Comparison of ENCODE assay signal across 8 cellular contexts in the genomic region with DNA sequence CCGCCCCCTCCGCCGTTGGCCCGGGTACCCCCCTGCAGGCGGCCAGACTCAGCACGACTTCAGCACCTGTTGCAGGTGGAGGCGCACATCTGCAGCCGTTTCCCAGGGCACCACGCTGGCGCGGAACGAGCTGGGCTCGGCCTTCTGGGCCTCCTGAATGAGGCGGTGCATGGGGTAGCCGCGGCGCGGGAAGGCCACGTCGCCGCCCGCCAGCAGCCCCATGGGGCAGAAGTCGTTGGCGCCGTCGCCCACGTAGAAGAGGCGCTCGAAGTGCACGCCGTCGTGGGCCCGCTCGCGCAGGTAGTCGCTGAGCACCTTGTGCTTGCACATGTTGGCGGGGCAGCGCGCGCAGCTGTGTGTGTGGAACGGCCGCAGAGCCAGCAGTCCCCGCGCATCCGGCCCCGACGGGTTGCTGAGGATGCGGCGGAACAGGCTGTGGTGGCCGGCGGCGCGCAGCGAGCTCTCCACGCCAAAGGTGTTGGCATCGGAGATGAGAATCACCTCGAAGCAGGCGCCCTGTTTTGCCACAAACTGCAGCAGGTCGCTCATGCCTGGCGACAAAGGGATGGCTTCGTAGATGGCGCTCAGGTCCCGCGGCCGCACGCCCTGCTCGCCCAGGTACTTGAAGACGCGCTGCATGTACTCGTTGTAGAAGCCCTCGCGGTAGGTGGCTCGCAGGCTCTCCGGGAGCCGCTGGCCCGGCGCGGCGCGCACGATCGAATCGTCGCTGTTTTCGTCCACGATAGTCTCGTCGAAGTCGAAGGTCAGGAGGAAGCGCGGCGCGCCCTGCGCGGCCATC. TPM values are rescaled to one million over a fixed set of nuclear protein-coding genes. Genes with fewer than 3 reads are reported as not detected.
DNase-seq lines count a peak whose midpoint lies in the region; ATAC-seq and TF ChIP-seq lines count a peak whose summit lies in the region.

No MANE protein-coding gene starts in this region.

- H3K4me1 ChIP-seq in iPS-15b (ENCODE audit: control insufficient read depth, insufficient read depth, low read length): peaks cover 4% of the 10 kb centered on the region
- H3K4me1 ChIP-seq in A673 (ENCODE audit: insufficient read depth, low read length, poor library complexity, severe bottlenecking): peaks cover 19% of the 10 kb centered on the region

- no peak overlapping the region for H3K9ac ChIP-seq in iPS-15b (ENCODE audit: low read depth, low read length)

- intact Hi-C loops in Right ventricle myocardium inferior (cut with DNase I): no loop called here
- intact Hi-C loops in cardiac septum (cut with DNase I): loop anchor here (5.0 kb wide), 1 partner anchor 42 kb away; no protein-coding TSS in a partner anchor
- intact Hi-C loops in A673 (cut with micrococcal nuclease; ENCODE audit: unreplicated experiment): loop anchor here (10.0 kb wide), 1 partner anchor 550 kb away; no protein-coding TSS in a partner anchor

- no TSS peak for BruUV-seq in A673 (replicated peaks; lab: Mats Ljungman, UMichigan)

- peak; percentile 80 for DNase-seq in Right ventricle myocardium inferior (ENCODE audit: missing footprints)
- no peak for DNase-seq in cardiac septum (ENCODE audit: low spot score)
- DNase-seq in activated T-helper 1 cell treated with Interleukin-2 at 50 U/mL for 16 hours (ENCODE audit: low read depth): peak; percentile 33
- no peak for DNase-seq in Kasumi-1 (lab: John Stamatoyannopoulos, UW)
- DNase-seq in A673 (ENCODE audit: low spot score): no peak

- H3K4me1 Mint-ChIP-seq in stimulated activated memory B cell treated with anti-CD40 and anti-IgM and Interleukin-4, amounts not matched to agents 10 μg/mL and 1 μg/mL and 100 μg/mL, for 72 hours: peaks cover 53% of the 10 kb centered on the region

- POLR2A ChIA-PET in A673 (lab: Charles Lee; ENCODE audit: low non-redundant PET): no interaction called here

- H3K27ac ChIP-seq in A673 (ENCODE audit: low read depth, low read length, poor library complexity, severe bottlenecking): no peak overlapping the region

- H3K27me3 ChIP-seq in iPS-15b (ENCODE audit: control insufficient read depth, insufficient read depth, low read length): peaks cover 65% of the 10 kb centered on the region
- H3K27me3 ChIP-seq in A673 (replicated peaks; ENCODE audit: insufficient read depth, low read depth, low read length, poor library complexity): no peaks in the 10 kb centered on the region

- H3K27ac Mint-ChIP-seq in stimulated activated memory B cell treated with anti-CD40 and anti-IgM and Interleukin-4, amounts not matched to agents 10 μg/mL and 1 μg/mL and 100 μg/mL, for 72 hours: no peak overlapping the region

- H3K4me3 ChIP-seq in iPS-15b (ENCODE audit: low read depth, low read length) (peak overlapping the region; percentile 49), A673 (ENCODE audit: low read depth, low read length, poor library complexity, severe bottlenecking) (no peak overlapping the region)

- H3K9me3 ChIP-seq in iPS-15b (ENCODE audit: control insufficient read depth, insufficient read depth, low read length) (no peaks in the 10 kb centered on the region), A673 (ENCODE audit: low read depth, low read length, poor library complexity, severe bottlenecking) (no peaks in the 10 kb centered on the region)

- H3K36me3 ChIP-seq in iPS-15b (ENCODE audit: control insufficient read depth, insufficient read depth, low read length) (no peaks in the 10 kb centered on the region), A673 (ENCODE audit: insufficient read depth, low read length, poor library complexity, severe bottlenecking) (peaks cover 35% of the 10 kb centered on the region)

- no peak for ATAC-seq in Right ventricle myocardium inferior
- peak; percentile 44 for ATAC-seq in stimulated activated memory B cell treated with anti-CD40 and anti-IgM and Interleukin-4, amounts not matched to agents 10 μg/mL and 1 μg/mL and 100 μg/mL, for 72 hours
- no peak for ATAC-seq in GM21576 (IDR thresholded peaks at IDR 0.05; ENCODE audit: unreplicated experiment)

- peak overlapping the region; percentile 66 for H3K4me3 Mint-ChIP-seq in stimulated activated memory B cell treated with anti-CD40 and anti-IgM and Interleukin-4, amounts not matched to agents 10 μg/mL and 1 μg/mL and 100 μg/mL, for 72 hours

- H3K36me3 Mint-ChIP-seq in stimulated activated memory B cell treated with anti-CD40 and anti-IgM and Interleukin-4, amounts not matched to agents 10 μg/mL and 1 μg/mL and 100 μg/mL, for 72 hours: peaks cover 22% of the 10 kb centered on the region

- TF ChIP-seq CTCF in A673 (conservative IDR thresholded peaks at IDR 0.05; ENCODE audit: low read depth, low read length): no peak

- peaks cover 4% of the 10 kb centered on the region for H3K27me3 Mint-ChIP-seq in stimulated activated memory B cell treated with anti-CD40 and anti-IgM and Interleukin-4, amounts not matched to agents 10 μg/mL and 1 μg/mL and 100 μg/mL, for 72 hours

- no peaks in the 10 kb centered on the region for H3K9me3 Mint-ChIP-seq in stimulated activated memory B cell treated with anti-CD40 and anti-IgM and Interleukin-4, amounts not matched to agents 10 μg/mL and 1 μg/mL and 100 μg/mL, for 72 hours

- CTCF ChIA-PET in A673 (lab: Charles Lee): no interaction called here

RNA-seq across cellular contexts. Expression of gene PHOSPHO1, which starts 6.2 kb away (rescaled TPM):
- total RNA-seq in Right ventricle myocardium inferior (0.78 TPM), cardiac septum (3.8 TPM), A673 (2021) (88.6 and 98.3 TPM in 2 replicates)

RNA-seq across cellular contexts. Expression of gene ABI3, which starts 13.9 kb away (rescaled TPM):
- 6.3 TPM for total RNA-seq in Right ventricle myocardium inferior
- total RNA-seq in cardiac septum: 6.0 TPM
- total RNA-seq in A673 (2021): 9.7 and 13.0 TPM in 2 replicates

RNA-seq across cellular contexts. Expression of gene GNGT2, which starts 14.0 kb away (rescaled TPM):
- total RNA-seq in Right ventricle myocardium inferior (2.5 TPM), cardiac septum (1.2 TPM), A673 (2021) (9.2 and 9.6 TPM in 2 replicates)

Comparison
In these comparisons a context has a peak if more than half of its experiments do, and no peak if none do; other contexts are left out.
1. DNase-seq: peak in Right ventricle myocardium inferior (single experiment) and activated T-helper 1 cell treated with Interleukin-2 at 50 U/mL for 16 hours (single experiment); none in cardiac septum (single experiment), Kasumi-1 (0 of 2) and A673 (single experiment).
2. RNA of gene PHOSPHO1, which starts 6.2 kb away (total RNA-seq): 88.6 to 98.3 TPM in A673; 3.8 TPM in cardiac septum (single experiment) and 0.78 TPM in Right ventricle myocardium inferior (single experiment); every median in the first group is over 10 times any median in the second.